Comparison of ENCODE assay signal across 27 cellular contexts in the genomic region with DNA sequence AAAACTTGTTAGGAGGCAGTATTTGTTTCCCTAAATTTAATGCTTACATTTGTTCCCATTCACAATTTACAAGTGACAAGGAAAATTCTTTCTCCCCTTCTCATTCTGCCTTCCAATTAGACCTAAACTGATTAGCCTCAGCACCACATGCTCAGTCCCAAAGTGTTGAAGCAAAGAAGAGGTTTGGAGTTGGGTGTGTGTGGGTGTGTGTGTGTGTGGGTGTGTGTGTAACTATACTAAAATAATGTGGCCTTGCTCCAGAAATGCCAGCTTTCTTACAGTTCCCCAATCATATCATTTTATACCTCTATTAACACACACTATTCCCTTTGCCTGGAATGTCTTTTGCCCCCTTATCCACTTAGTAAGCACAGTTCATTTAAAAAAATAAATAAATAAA.
"Had no signal": no experiment of that assay in that cellular context is flagged by ENCODE, and none has a peak within 500 bp of the region (broad histone marks: within the 10 kb centered on the region; RNA-seq: fewer than 3 reads in every experiment).

No MANE protein-coding gene starts in this region.

- DNase-seq: activated B cell treated with CpG ODN at 0.5 μM for 24 hours; activated CD4-positive, alpha-beta T cell treated with anti-CD3 and anti-CD28 coated beads for 48 hours; activated CD4-positive, alpha-beta T cell treated with anti-CD3 and anti-CD28 coated beads, Interleukin-2, amount 50 U/mL, for 1 hour; activated CD4-positive, alpha-beta T cell treated with anti-CD3 and anti-CD28 coated beads, Interleukin-2, amount 50 U/mL, for 48 hours; activated CD8-positive, alpha-beta memory T cell treated with anti-CD3 and anti-CD28 coated beads for 24 hours; activated CD8-positive, alpha-beta T cell treated with anti-CD3 and anti-CD28 coated beads for 36 hours; activated effector memory CD4-positive, alpha-beta T cell treated with Interleukin-2 at 50 U/mL for 16 hours; activated gamma-delta T cell treated with Interleukin-2 at 50 U/mL for 16 hours; activated naive CD4-positive, alpha-beta T cell treated with anti-CD3 and anti-CD28 coated beads, Interleukin-2, amount 50 U/mL, for 16 hours; activated naive CD4-positive, alpha-beta T cell treated with Interleukin-2 at 50 U/mL for 16 hours; activated T-cell treated with anti-CD3 and anti-CD28 coated beads, Interleukin-2, amount 50 U/mL, for 4 hours; amniotic stem cell; aorta; body of pancreas; cortex of kidney; dermis blood vessel endothelial cell; effector CD4-positive, alpha-beta T cell; effector memory CD8-positive, alpha-beta T cell; foreskin keratinocyte; gastrocnemius medialis; glutamatergic neuron; heart left ventricle; T-helper 9 cell; WERI-Rb-1 had no signal

- H3K9me3 ChIP-seq: body of pancreas, esophagus muscularis mucosa, gastrocnemius medialis, heart left ventricle had no signal

- ATAC-seq: activated CD4-positive, CD25-positive, alpha-beta regulatory T cell treated with anti-CD3 and anti-CD28 coated beads, Interleukin-2, amount 50 U/mL, for 24 hours; activated CD8-positive, alpha-beta T cell treated with anti-CD3 and anti-CD28 coated beads for 36 hours; activated T-cell treated with anti-CD3 and anti-CD28 coated beads, Interleukin-2, amount 50 U/mL, for 4 hours; activated T-helper 17 cell treated with anti-CD3 and anti-CD28 coated beads, Interleukin-2, amount 50 U/mL, for 72 hours; body of pancreas; effector memory CD8-positive, alpha-beta T cell; foreskin keratinocyte; gastrocnemius medialis; heart left ventricle had no signal

- H3K4me3 ChIP-seq: body of pancreas, esophagus muscularis mucosa, gastrocnemius medialis, heart left ventricle had no signal

- H3K36me3 ChIP-seq: esophagus muscularis mucosa, gastrocnemius medialis, heart left ventricle, WERI-Rb-1 had no signal

- H3K27ac ChIP-seq: body of pancreas, esophagus muscularis mucosa, foreskin keratinocyte, gastrocnemius medialis, heart left ventricle, WERI-Rb-1 had no signal
